ENCODE assay signal across 14 cellular contexts in the genomic region with DNA sequence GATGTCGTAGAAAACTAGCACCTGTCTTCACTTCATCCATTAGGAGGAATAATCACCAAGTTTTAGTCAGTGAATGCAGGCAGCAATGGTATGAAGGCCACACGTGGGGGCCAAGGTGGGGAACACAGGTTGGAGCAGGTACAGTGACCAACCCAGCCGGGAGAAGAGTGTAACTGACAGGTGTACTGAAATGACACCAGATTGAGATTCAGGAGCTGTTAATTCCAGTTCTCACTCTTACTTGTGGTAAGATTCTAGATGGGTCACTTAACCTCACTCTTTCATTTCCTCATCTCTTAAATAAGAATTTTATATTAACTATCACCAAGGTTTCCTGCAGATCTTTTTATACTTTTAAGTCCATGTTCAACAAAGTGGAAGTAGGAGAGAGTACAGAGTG.
DNase-seq lines count a peak whose midpoint lies in the region; ATAC-seq and TF ChIP-seq lines count a peak whose summit lies in the region.
"Had no signal": no experiment of that assay in that cellular context is flagged by ENCODE, and none has a peak within 500 bp of the region (broad histone marks: within the 10 kb centered on the region; RNA-seq: fewer than 3 reads in every experiment).

No MANE protein-coding gene starts in this region.

- no peaks in the 10 kb centered on the region for H3K36me3 Mint-ChIP-seq in stimulated activated memory B cell treated with anti-CD40 and anti-IgM and Interleukin-4, amounts not matched to agents 10 μg/mL and 1 μg/mL and 100 μg/mL, for 72 hours
- no peaks in the 10 kb centered on the region for H3K36me3 Mint-ChIP-seq in CD14-positive monocyte
- H3K36me3 Mint-ChIP-seq: naive B cell had no signal

- H3K27me3 Mint-ChIP-seq in stimulated activated memory B cell treated with anti-CD40 and anti-IgM and Interleukin-4, amounts not matched to agents 10 μg/mL and 1 μg/mL and 100 μg/mL, for 72 hours, result no peaks in the 10 kb centered on the region
- H3K27me3 Mint-ChIP-seq in CD14-positive monocyte (ENCODE audit: low read depth in 3 of 3), result no peaks in the 10 kb centered on the region

- H3K4me3 Mint-ChIP-seq in stimulated activated memory B cell treated with anti-CD40 and anti-IgM and Interleukin-4, amounts not matched to agents 10 μg/mL and 1 μg/mL and 100 μg/mL, for 72 hours, result no peak overlapping the region
- H3K4me3 Mint-ChIP-seq in CD14-positive monocyte, result no peak overlapping the region
- H3K4me3 Mint-ChIP-seq: naive B cell had no signal

- H3K27ac Mint-ChIP-seq in stimulated activated memory B cell treated with anti-CD40 and anti-IgM and Interleukin-4, amounts not matched to agents 10 μg/mL and 1 μg/mL and 100 μg/mL, for 72 hours, result no peak overlapping the region
- no peak overlapping the region for H3K27ac Mint-ChIP-seq in CD14-positive monocyte

- TF ChIP-seq CTCF in CD14-positive monocyte (IDR thresholded peaks at IDR 0.05), result no peak

- H3K9me3 Mint-ChIP-seq in stimulated activated memory B cell treated with anti-CD40 and anti-IgM and Interleukin-4, amounts not matched to agents 10 μg/mL and 1 μg/mL and 100 μg/mL, for 72 hours, result no peaks in the 10 kb centered on the region
- H3K9me3 Mint-ChIP-seq in CD14-positive monocyte, result peaks cover 0 to 8% (median 3%) of the 10 kb centered on the region in 7 donors

- ATAC-seq in GM19328 (IDR thresholded peaks at IDR 0.05; ENCODE audit: unreplicated experiment) (peak; percentile 60), HG02571 (IDR thresholded peaks at IDR 0.05; ENCODE audit: unreplicated experiment) (peak; percentile 88), HG03139 (IDR thresholded peaks at IDR 0.05; ENCODE audit: unreplicated experiment) (peak; percentile 94)
- peak; percentile 55 for ATAC-seq in stimulated activated memory B cell treated with anti-CD40 and anti-IgM and Interleukin-4, amounts not matched to agents 10 μg/mL and 1 μg/mL and 100 μg/mL, for 72 hours
- ATAC-seq: foreskin keratinocyte, sciatic nerve had no signal

- no peak for DNase-seq in stimulated activated naive CD4-positive, alpha-beta T cell treated with Interleukin-2 at 50 U/mL for 16 hours (lab: John Stamatoyannopoulos, UW)
- no peak for DNase-seq in mucosa of gallbladder (ENCODE audit: low spot score)
- no peak for DNase-seq in CD14-positive monocyte (ENCODE audit: low spot score)
- DNase-seq: foreskin keratinocyte, HCEC 1CT, islet precursor cell, Karpas-422, naive B cell, NCI-H2227 treated with DMSO at 0.1 percent for 48 hours had no signal

- H3K4me1 Mint-ChIP-seq in stimulated activated memory B cell treated with anti-CD40 and anti-IgM and Interleukin-4, amounts not matched to agents 10 μg/mL and 1 μg/mL and 100 μg/mL, for 72 hours, result no peaks in the 10 kb centered on the region
- no peaks in the 10 kb centered on the region for H3K4me1 Mint-ChIP-seq in CD14-positive monocyte
- H3K4me1 Mint-ChIP-seq: naive B cell had no signal

- intact Hi-C loops in CD14-positive monocyte (cut with micrococcal nuclease), result no loop called here
